Comparison of ENCODE assay signal across 1 cellular context in genomic region chr2:240508832-240509545, GRCh38.
TF ChIP-seq lines count a peak whose summit lies in the region.

No MANE protein-coding gene starts in this region.

TF ChIP-seq in GM12878, 131 proteins besides CTCF, POLR2A, EP300 and RAD21:
- TF ChIP-seq HCFC1 (IDR thresholded peaks at IDR 0.05; ENCODE audit: low read length) (no peak), FOXK2 (IDR thresholded peaks at IDR 0.05) (peak; percentile 21; the same call in 1 of the 2 replicates), ZBTB11 (CRISPR knock-in tag; IDR thresholded peaks at IDR 0.05) (no peak), TCF7 (IDR thresholded peaks at IDR 0.05; ENCODE audit: borderline replicate concordance) (no peak), ZNF217 (IDR thresholded peaks at IDR 0.05) (no peak), E4F1 (IDR thresholded peaks at IDR 0.05; ENCODE audit: borderline replicate concordance, partially characterized antibody) (peak; percentile 28)
